Comparison of ENCODE assay signal across 25 cellular contexts in genomic region chr6:77451466-77451865, GRCh38. TPM values are rescaled to one million over a fixed set of nuclear protein-coding genes. Genes with fewer than 3 reads are reported as not detected.
"Had no signal": no experiment of that assay in that cellular context is flagged by ENCODE, and none has a peak within 500 bp of the region (broad histone marks: within the 10 kb centered on the region; RNA-seq: fewer than 3 reads in every experiment).

No MANE protein-coding gene starts in this region.

- H3K36me3 Mint-ChIP-seq: naive thymus-derived CD8-positive, alpha-beta T cell; stimulated activated naive B cell treated with anti-CD40 and anti-IgM and Interleukin-4, amounts not matched to agents 10 μg/mL and 1 μg/mL and 100 μg/mL, for 72 hours; type B pancreatic cell had no signal

- H3K9me3 ChIP-seq: gastroesophageal sphincter, heart left ventricle, left lung, psoas muscle, sigmoid colon, spleen, suprapubic skin had no signal

- H3K4me1 Mint-ChIP-seq: naive thymus-derived CD8-positive, alpha-beta T cell; nephron progenitor cell; stimulated activated naive B cell treated with anti-CD40 and anti-IgM and Interleukin-4, amounts not matched to agents 10 μg/mL and 1 μg/mL and 100 μg/mL, for 72 hours had no signal

- H3K27ac ChIP-seq: foreskin keratinocyte, heart left ventricle, hepatocyte, left lung, psoas muscle, sigmoid colon, spleen, suprapubic skin had no signal

- H3K27ac Mint-ChIP-seq: effector memory CD8-positive, alpha-beta T cell; naive thymus-derived CD8-positive, alpha-beta T cell; nephron progenitor cell; stimulated activated naive B cell treated with anti-CD40 and anti-IgM and Interleukin-4, amounts not matched to agents 10 μg/mL and 1 μg/mL and 100 μg/mL, for 72 hours; stimulated activated naive CD8-positive, alpha-beta T cell treated with anti-CD3 and anti-CD28 coated beads, Interleukin-15, Interleukin-2, amounts not matched to agents 100 ng/mL and 50 ng/mL, for 24 hours; type B pancreatic cell had no signal

- ATAC-seq: effector memory CD8-positive, alpha-beta T cell; foreskin keratinocyte; gastroesophageal sphincter; heart left ventricle; left lung; naive thymus-derived CD8-positive, alpha-beta T cell; psoas muscle; right cardiac atrium; stimulated activated naive B cell treated with anti-CD40 and anti-IgM and Interleukin-4, amounts not matched to agents 10 μg/mL and 1 μg/mL and 100 μg/mL, for 72 hours had no signal

- H3K27me3 ChIP-seq: foreskin keratinocyte, gastroesophageal sphincter, heart left ventricle, hepatocyte, left lung, sigmoid colon, spleen, suprapubic skin had no signal

- H3K27me3 Mint-ChIP-seq: stimulated activated naive B cell treated with anti-CD40 and anti-IgM and Interleukin-4, amounts not matched to agents 10 μg/mL and 1 μg/mL and 100 μg/mL, for 72 hours; type B pancreatic cell had no signal

- H3K4me1 ChIP-seq: heart left ventricle, left lung, psoas muscle, sigmoid colon, spleen, suprapubic skin had no signal

- DNase-seq: cerebellar nuclear complex; cortex of kidney; effector memory CD8-positive, alpha-beta T cell; foreskin keratinocyte; heart left ventricle; kidney; left lung; mesendoderm; midbrain; naive thymus-derived CD8-positive, alpha-beta T cell; nephron progenitor cell; nucleus accumbens; posterior cingulate gyrus; psoas muscle; right cardiac atrium; sigmoid colon; spleen; stimulated activated CD4-positive, alpha-beta T cell treated with anti-CD3 and anti-CD28 coated beads, Interleukin-2, amount 100 ng/mL, for 48 hours; stimulated activated naive B cell treated with anti-CD40 and anti-IgM and Interleukin-4, amounts not matched to agents 10 μg/mL and 1 μg/mL and 100 μg/mL, for 72 hours had no signal

- H3K9me3 Mint-ChIP-seq: effector memory CD8-positive, alpha-beta T cell; nephron progenitor cell; stimulated activated naive B cell treated with anti-CD40 and anti-IgM and Interleukin-4, amounts not matched to agents 10 μg/mL and 1 μg/mL and 100 μg/mL, for 72 hours; stimulated activated naive CD8-positive, alpha-beta T cell treated with anti-CD3 and anti-CD28 coated beads, Interleukin-15, Interleukin-2, amounts not matched to agents 100 ng/mL and 50 ng/mL, for 24 hours; type B pancreatic cell had no signal

- H2AFZ ChIP-seq: hepatocyte had no signal

- H3K36me3 ChIP-seq: gastroesophageal sphincter, heart left ventricle, left lung, sigmoid colon, spleen, suprapubic skin had no signal

- H3K79me2 ChIP-seq: hepatocyte had no signal

- H3K4me2 ChIP-seq: hepatocyte had no signal

- H3K4me3 ChIP-seq: gastroesophageal sphincter, heart left ventricle, hepatocyte, left lung, psoas muscle, sigmoid colon, spleen, suprapubic skin had no signal

- H3K4me3 Mint-ChIP-seq: effector memory CD8-positive, alpha-beta T cell; naive thymus-derived CD8-positive, alpha-beta T cell; nephron progenitor cell; stimulated activated naive B cell treated with anti-CD40 and anti-IgM and Interleukin-4, amounts not matched to agents 10 μg/mL and 1 μg/mL and 100 μg/mL, for 72 hours; stimulated activated naive CD8-positive, alpha-beta T cell treated with anti-CD3 and anti-CD28 coated beads, Interleukin-15, Interleukin-2, amounts not matched to agents 100 ng/mL and 50 ng/mL, for 24 hours; type B pancreatic cell had no signal

RNA-seq across cellular contexts. Expression of gene HTR1B, which starts 11.8 kb away (rescaled TPM):
- total RNA-seq: naive thymus-derived CD8-positive, alpha-beta T cell; psoas muscle; right cardiac atrium; skeletal muscle tissue had no signal
- polyA plus RNA-seq: hepatocyte; naive thymus-derived CD8-positive, alpha-beta T cell; right cardiac atrium; spleen had no signal
